ENCODE assay signal across 15 cellular contexts in genomic region chr20:15643713-15644112, GRCh38.
DNase-seq lines count a peak whose midpoint lies in the region; ATAC-seq and TF ChIP-seq lines count a peak whose summit lies in the region.
"Had no signal": no experiment of that assay in that cellular context is flagged by ENCODE, and none has a peak within 500 bp of the region (broad histone marks: within the 10 kb centered on the region; RNA-seq: fewer than 3 reads in every experiment).

No MANE protein-coding gene starts in this region.

- intact Hi-C loops in uterus (cut with DNase I; ENCODE audit: low total_unique reads) = no loop called here

- H4K5ac ChIP-seq in mesendoderm (ENCODE audit: low read length) = no peak overlapping the region

- H3K9me3 ChIP-seq in DND-41 (ENCODE audit: insufficient read depth, low read length, severe bottlenecking) = no peaks in the 10 kb centered on the region
- H3K9me3 ChIP-seq in uterus = no peaks in the 10 kb centered on the region
- H3K9me3 ChIP-seq: upper lobe of left lung had no signal

- TF ChIP-seq CTCF in DND-41 (IDR thresholded peaks at IDR 0.05; ENCODE audit: borderline replicate concordance, extremely low read depth, low read length, poor library complexity, severe bottlenecking) = peak; percentile 46
- TF ChIP-seq CTCF in brain microvascular endothelial cell (IDR thresholded peaks at IDR 0.05; ENCODE audit: low read depth, low read length, missing control alignments) = peak; percentile 59
- TF ChIP-seq CTCF in uterus (IDR thresholded peaks at IDR 0.05) = no peak

- no peak overlapping the region for H3K4ac ChIP-seq in mesendoderm (ENCODE audit: low read depth, low read length)

- H2BK120ac ChIP-seq in mesendoderm (ENCODE audit: low read depth, low read length) = no peak overlapping the region

- H3K56ac ChIP-seq in mesendoderm (ENCODE audit: low read length) = no peak overlapping the region

- ATAC-seq in DND-41 (ENCODE audit: insufficient read depth, low read depth) (no peak), HG03108 (IDR thresholded peaks at IDR 0.05; ENCODE audit: unreplicated experiment) (no peak), HG03442 (IDR thresholded peaks at IDR 0.05; ENCODE audit: unreplicated experiment) (no peak), GM18870 (IDR thresholded peaks at IDR 0.05; ENCODE audit: unreplicated experiment) (no peak)
- ATAC-seq: left cardiac atrium had no signal

- H3K4me3 ChIP-seq in DND-41 (ENCODE audit: low read depth in 1 of 2, low read length in 2 of 2) (no peak overlapping the region), brain microvascular endothelial cell (ENCODE audit: low read depth, low read length) (no peak overlapping the region), mesendoderm (ENCODE audit: low read length) (no peak overlapping the region), uterus (no peak overlapping the region)
- H3K4me3 ChIP-seq in Jurkat, Clone E6-1 (ENCODE audit: low read length) = no peak overlapping the region
- H3K4me3 ChIP-seq: SK-N-MC, upper lobe of left lung had no signal

- no peak overlapping the region for H2AFZ ChIP-seq in DND-41 (ENCODE audit: low read depth, low read length)

- WGBS in mesendoderm (ENCODE audit: extremely low coverage, insufficient coverage, low lambda C conversion rate) = no CpG with 5 or more reads among the region's 2 CpGs

- DNase-seq in DND-41 = no peak
- peak; percentile 1 for DNase-seq in Jurkat, Clone E6-1 (ENCODE audit: low read depth, low spot score)
- no peak for DNase-seq in brain microvascular endothelial cell
- peak; percentile 34 for DNase-seq in mesendoderm
- no peak for DNase-seq in uterus
- DNase-seq: activated CD4-positive, alpha-beta T cell treated with anti-CD3 and anti-CD28 coated beads for 4 hours; activated naive CD4-positive, alpha-beta T cell treated with Interleukin-2 at 50 U/mL for 16 hours; left cardiac atrium; NCI-H1930; nucleus accumbens; upper lobe of left lung had no signal

- H3K4me1 ChIP-seq in DND-41 (ENCODE audit: insufficient read depth, low read length) (no peaks in the 10 kb centered on the region), mesendoderm (ENCODE audit: control insufficient read depth, low read depth, low read length) (no peaks in the 10 kb centered on the region), uterus (no peaks in the 10 kb centered on the region)
- H3K4me1 ChIP-seq: upper lobe of left lung had no signal

- no peak overlapping the region for H4K8ac ChIP-seq in mesendoderm (ENCODE audit: low read depth, low read length)

- TF ChIP-seq POLR2A in uterus (IDR thresholded peaks at IDR 0.05) = no peak

- H3K4me2 ChIP-seq in DND-41 (ENCODE audit: insufficient read depth, low read length) = no peak overlapping the region
- H3K4me2 ChIP-seq in mesendoderm (ENCODE audit: low read length) = no peak overlapping the region

- no peaks in the 10 kb centered on the region for H3K79me2 ChIP-seq in DND-41 (ENCODE audit: insufficient read depth, low read length)
- H3K79me2 ChIP-seq in mesendoderm (ENCODE audit: control insufficient read depth, insufficient read depth, low read length) = no peaks in the 10 kb centered on the region

- H3K36me3 ChIP-seq in DND-41 (ENCODE audit: insufficient read depth, low read length) (no peaks in the 10 kb centered on the region), brain microvascular endothelial cell (replicated peaks) (no peaks in the 10 kb centered on the region), mesendoderm (ENCODE audit: control insufficient read depth, insufficient read depth, low read length) (no peaks in the 10 kb centered on the region), uterus (no peaks in the 10 kb centered on the region)
- H3K36me3 ChIP-seq: upper lobe of left lung had no signal

- H4K20me1 ChIP-seq in DND-41 (ENCODE audit: insufficient read depth, low read length) = no peaks in the 10 kb centered on the region

- no peak overlapping the region for H2BK5ac ChIP-seq in mesendoderm (ENCODE audit: low read length)

- in situ Hi-C loops in brain microvascular endothelial cell (cut with HindIII; ENCODE audit: low pct_ligation_motif_present, low sequenced_read_pairs) = no loop called here

- H2AK5ac ChIP-seq in mesendoderm (ENCODE audit: low read length) = no peak overlapping the region

- no peak overlapping the region for H3K9ac ChIP-seq in DND-41 (ENCODE audit: low read depth, low read length)
- H3K9ac ChIP-seq in mesendoderm (ENCODE audit: low read length) = no peak overlapping the region

- no peak overlapping the region for H3K27ac ChIP-seq in DND-41 (ENCODE audit: low read length)
- H3K27ac ChIP-seq in brain microvascular endothelial cell = no peak overlapping the region
- no peak overlapping the region for H3K27ac ChIP-seq in mesendoderm (ENCODE audit: low read depth, low read length)
- no peak overlapping the region for H3K27ac ChIP-seq in uterus
- H3K27ac ChIP-seq: SK-N-MC, upper lobe of left lung had no signal

- H3K23ac ChIP-seq in mesendoderm (ENCODE audit: low read length) = no peak overlapping the region

- H3K27me3 ChIP-seq in DND-41 (ENCODE audit: insufficient read depth, low read length, poor library complexity) (no peaks in the 10 kb centered on the region), brain microvascular endothelial cell (replicated peaks) (no peaks in the 10 kb centered on the region), mesendoderm (ENCODE audit: insufficient read depth, low read length, poor library complexity) (no peaks in the 10 kb centered on the region), uterus (no peaks in the 10 kb centered on the region)
- H3K27me3 ChIP-seq: upper lobe of left lung had no signal

- no peaks in the 10 kb centered on the region for H3K79me1 ChIP-seq in mesendoderm (ENCODE audit: low read length)

- no peak overlapping the region for H3K18ac ChIP-seq in mesendoderm (ENCODE audit: low read length)

- H2BK15ac ChIP-seq in mesendoderm (replicated peaks; ENCODE audit: low read depth) = no peak overlapping the region

Comparison
In these comparisons a context has a peak if more than half of its experiments do, and no peak if none do; other contexts are left out.
1. DNase-seq: peak in Jurkat, Clone E6-1 (single experiment) and mesendoderm (single experiment); none in DND-41 (single experiment), brain microvascular endothelial cell (single experiment) and uterus (0 of 2).
2. CTCF ChIP-seq: peak in DND-41 (single experiment) and brain microvascular endothelial cell (single experiment); none in uterus (0 of 4).